ENCODE assay signal across 18 cellular contexts in genomic region chr9:129815278-129815677, GRCh38. TPM values are rescaled to one million over a fixed set of nuclear protein-coding genes. Genes with fewer than 3 reads are reported as not detected.
DNase-seq lines count a peak whose midpoint lies in the region; ATAC-seq, FAIRE-seq and TF ChIP-seq lines count a peak whose summit lies in the region.
"Had no signal": no experiment of that assay in that cellular context is flagged by ENCODE, and none has a peak within 500 bp of the region (broad histone marks: within the 10 kb centered on the region; RNA-seq: fewer than 3 reads in every experiment).

No MANE protein-coding gene starts in this region.

- H4K91ac ChIP-seq in neuronal stem cell (ENCODE audit: low read depth, low read length, poor library complexity), result no peak overlapping the region

- H3K4me3 ChIP-seq in GM23338 (no peak overlapping the region), K562 (no peak overlapping the region), neuronal stem cell (ENCODE audit: low read length in 2 of 2) (peak overlapping the region in 1 of 2 donors; percentile 37)
- H3K4me3 ChIP-seq: Peyer's patch, SK-N-MC had no signal

- CTCF ChIA-PET in CD4-positive, alpha-beta T cell (lab: Charles Lee), result no interaction called here
- CTCF ChIA-PET in K562 (lab: Yijun Ruan, JAX; ENCODE audit: low intra/inter-chr PET ratio), result no interaction called here

- no peaks in the 10 kb centered on the region for H3K27me3 ChIP-seq in CD4-positive, alpha-beta T cell (ENCODE audit: control insufficient read depth, insufficient read depth, low read length)
- H3K27me3 ChIP-seq in GM23338 (ENCODE audit: insufficient read depth) (no peaks in the 10 kb centered on the region), K562 (ENCODE audit: control insufficient read depth in 2 of 2, insufficient read depth in 2 of 2, low read length in 2 of 2) (no peaks in the 10 kb centered on the region), neuronal stem cell (ENCODE audit: control insufficient read depth in 3 of 3, insufficient read depth in 3 of 3, low read depth in 1 of 3, low read length in 3 of 3) (no peaks in the 10 kb centered on the region)
- H3K27me3 ChIP-seq: Peyer's patch had no signal

- no peak overlapping the region for H2BK12ac ChIP-seq in neuronal stem cell (ENCODE audit: low read length)

- H3K23ac ChIP-seq in neuronal stem cell (ENCODE audit: low read depth, low read length, poor library complexity), result peak overlapping the region; percentile 58

- peaks cover 79% of the 10 kb centered on the region for H3K36me3 Mint-ChIP-seq in CD4-positive, alpha-beta T cell (ENCODE audit: low read depth)
- peaks cover 62% of the 10 kb centered on the region for H3K36me3 Mint-ChIP-seq in GM23338 (ENCODE audit: low read depth)

- H2BK5ac ChIP-seq in neuronal stem cell (ENCODE audit: low read length), result no peak overlapping the region

- 89% methylated on average over 11 of the region's 11 CpGs for WGBS in K562 (ENCODE audit: insufficient coverage, low coverage, missing lambda C conversion rate)
- WGBS in neuronal stem cell (ENCODE audit: extremely low coverage in 2 of 2, insufficient read length in 2 of 2, insufficient replicate concordance in 1 of 2), 2 donors, result no CpG with 5 or more reads among the region's 11 CpGs

- in situ Hi-C loops in K562 (cut with MboI), result no loop called here

- POLR2A ChIA-PET in CD4-positive, alpha-beta T cell (lab: Charles Lee), result no interaction called here
- POLR2A ChIA-PET in K562 (lab: Yijun Ruan, JAX), result no interaction called here

- H3K36me3 ChIP-seq in GM23338 (ENCODE audit: insufficient read depth) (peaks cover 7% of the 10 kb centered on the region; the same call in 1 of the 2 replicates), K562 (ENCODE audit: control insufficient read depth, insufficient read depth, low read length) (peaks cover 84% of the 10 kb centered on the region), neuronal stem cell (replicated peaks in 1 of 2; ENCODE audit: control insufficient read depth in 2 of 2, insufficient read depth in 2 of 2, low read length in 2 of 2) (peaks cover 43 to 88% of the 10 kb centered on the region in 2 donors)

- H3K4me1 ChIP-seq in GM23338 (ENCODE audit: insufficient read depth) (no peaks in the 10 kb centered on the region), K562 (replicated peaks in 1 of 2; ENCODE audit: control insufficient read depth in 2 of 2, insufficient read depth in 2 of 2, low read length in 2 of 2) (peaks cover 4 to 13% of the 10 kb centered on the region in 2 experiments; a peak in 3 of 5 replicates), neuronal stem cell (ENCODE audit: control insufficient read depth in 2 of 2, insufficient read depth in 1 of 2, low read depth in 1 of 2, low read length in 2 of 2) (no peaks in the 10 kb centered on the region)

- H4K8ac ChIP-seq in neuronal stem cell (ENCODE audit: low read depth, low read length), result no peak overlapping the region

- H3K9ac ChIP-seq in K562 (ENCODE audit: insufficient read depth in 1 of 2, low read depth in 2 of 2, low read length in 2 of 2), result peak overlapping the region in 1 of 2 experiments; percentile 77; a peak in 2 of 4 replicates
- peak overlapping the region; percentile 50 for H3K9ac ChIP-seq in neuronal stem cell (ENCODE audit: low read depth, low read length, poor library complexity)

- no peak for TF ChIP-seq RAD21 in K562 (CRISPR knock-in tag; conservative IDR thresholded peaks at IDR 0.05 in 1 of 2, IDR thresholded peaks at IDR 0.05 in 1 of 2)

- H3K27ac ChIP-seq in CD4-positive, alpha-beta T cell (ENCODE audit: low read depth, low read length), result no peak overlapping the region
- no peak overlapping the region for H3K27ac ChIP-seq in GM23338 (ENCODE audit: low read depth)
- H3K27ac ChIP-seq in K562 (ENCODE audit: extremely low read depth, low read depth, low read length), result no peak overlapping the region; the same call in 2 of the 3 replicates
- H3K27ac ChIP-seq in neuronal stem cell (replicated peaks; ENCODE audit: low read length), result no peak overlapping the region
- H3K27ac ChIP-seq: Peyer's patch, SK-N-MC had no signal

- no peaks in the 10 kb centered on the region for H3K27me3 Mint-ChIP-seq in CD4-positive, alpha-beta T cell
- peaks cover 12% of the 10 kb centered on the region for H3K27me3 Mint-ChIP-seq in GM23338 (ENCODE audit: insufficient read depth, low read depth, poor library complexity)

- H3K9me3 Mint-ChIP-seq in CD4-positive, alpha-beta T cell, result no peaks in the 10 kb centered on the region
- no peaks in the 10 kb centered on the region for H3K9me3 Mint-ChIP-seq in GM23338

- no peak overlapping the region for H3K18ac ChIP-seq in neuronal stem cell (ENCODE audit: low read length)

- H3K79me1 ChIP-seq in neuronal stem cell (ENCODE audit: low read depth, low read length), result peaks cover 5% of the 10 kb centered on the region

- H3K4ac ChIP-seq in neuronal stem cell (ENCODE audit: low read length), result no peak overlapping the region

- no peak overlapping the region for H2AK5ac ChIP-seq in neuronal stem cell (ENCODE audit: low read depth, low read length)

- H3K4me3 Mint-ChIP-seq in CD4-positive, alpha-beta T cell, result no peak overlapping the region
- H3K4me3 Mint-ChIP-seq in GM23338, result no peak overlapping the region

- H3K27ac Mint-ChIP-seq in CD4-positive, alpha-beta T cell, result peak overlapping the region; percentile 20
- H3K27ac Mint-ChIP-seq in GM23338, result peak overlapping the region; percentile 50; the same call in 1 of the 2 replicates

- peaks cover 33% of the 10 kb centered on the region for H3K4me1 Mint-ChIP-seq in CD4-positive, alpha-beta T cell (ENCODE audit: low read depth)
- no peaks in the 10 kb centered on the region for H3K4me1 Mint-ChIP-seq in GM23338

- peaks cover 18% of the 10 kb centered on the region; the same call in 1 of the 2 replicates for H3F3A ChIP-seq in GM23338 (replicated peaks; ENCODE audit: low read depth)

- no peak for FAIRE-seq in K562 (lab: Jason Lieb, UNC)
- FAIRE-seq: G401.6 had no signal

- H3K4me2 ChIP-seq in GM23338 (no peak overlapping the region), K562 (ENCODE audit: insufficient read depth, low read length) (no peak overlapping the region), neuronal stem cell (ENCODE audit: insufficient read depth, low read length, poor library complexity, severe bottlenecking) (no peak overlapping the region)

- no peak overlapping the region for H3K14ac ChIP-seq in neuronal stem cell (ENCODE audit: low read length)

- H2BK120ac ChIP-seq in neuronal stem cell (ENCODE audit: low read depth, low read length), result no peak overlapping the region

- no peaks in the 10 kb centered on the region for H3K9me1 ChIP-seq in K562 (ENCODE audit: control insufficient read depth, insufficient read depth, low read length)

- no peak for ATAC-seq in CD4-positive, alpha-beta T cell (ENCODE audit: poor library complexity)
- ATAC-seq in GM23338, result no peak
- ATAC-seq in K562, result no peak; the same call in 2 of the 3 replicates
- ATAC-seq in HG03469 (IDR thresholded peaks at IDR 0.05; ENCODE audit: unreplicated experiment), result no peak
- ATAC-seq in HG02588 (IDR thresholded peaks at IDR 0.05; ENCODE audit: unreplicated experiment), result no peak
- ATAC-seq: Right ventricle myocardium inferior had no signal

- no peaks in the 10 kb centered on the region for H3K9me3 ChIP-seq in CD4-positive, alpha-beta T cell (ENCODE audit: control insufficient read depth, low read length)
- H3K9me3 ChIP-seq in K562 (replicated peaks; ENCODE audit: control insufficient read depth, insufficient read depth, low read depth, low read length) (no peaks in the 10 kb centered on the region), neuronal stem cell (replicated peaks in 1 of 2; ENCODE audit: control insufficient read depth in 2 of 2, insufficient read depth in 1 of 2, low read depth in 1 of 2, low read length in 2 of 2) (no peaks in the 10 kb centered on the region)
- H3K9me3 ChIP-seq: Peyer's patch had no signal

- DNase-seq in CD4-positive, alpha-beta T cell, result no peak
- DNase-seq in GM23338 (ENCODE audit: low spot score), result no peak
- DNase-seq in K562 (ENCODE audit: extremely low read depth in 1 of 4, low spot score in 3 of 4), result no peak
- no peak for DNase-seq in neuronal stem cell (ENCODE audit: low spot score)
- no peak for DNase-seq in NCI-H1694 (lab: John Stamatoyannopoulos, UW)
- no peak for DNase-seq in activated CD8-positive, alpha-beta memory T cell treated with anti-CD3 and anti-CD28 coated beads for 24 hours
- DNase-seq: ACHN; C1 segment of cervical spinal cord; KBM-7; NCI-H1105; NCI-H1694 treated with DMSO at 0.1 percent for 48 hours; NK-92 treated with Interleukin-12 subunit alpha and Interleukin-12 subunit beta, amount 100 ng/mL, for 24 hours; Peyer's patch had no signal

- peaks cover 8% of the 10 kb centered on the region for H3K79me2 ChIP-seq in GM23338 (replicated peaks; ENCODE audit: insufficient read depth)
- peaks cover under 1% of the 10 kb centered on the region; the same call in 1 of the 3 replicates for H3K79me2 ChIP-seq in K562 (ENCODE audit: control insufficient read depth, insufficient read depth, low read length)

- H3K9me2 ChIP-seq in GM23338 (ENCODE audit: insufficient read depth), result no peaks in the 10 kb centered on the region

- no TSS peak for BruUV-seq in K562 (replicated peaks; lab: Mats Ljungman, UMichigan)

- H2AFZ ChIP-seq in GM23338 (no peak overlapping the region), K562 (ENCODE audit: low read depth, low read length) (no peak overlapping the region), neuronal stem cell (ENCODE audit: low read length) (no peak overlapping the region)

- TF ChIP-seq CTCF in CD4-positive, alpha-beta T cell (IDR thresholded peaks at IDR 0.05), result no peak
- no peak for TF ChIP-seq CTCF in GM23338 (conservative IDR thresholded peaks at IDR 0.05; ENCODE audit: low read depth in 2 of 2)
- no peak for TF ChIP-seq CTCF in K562 (IDR thresholded peaks at IDR 0.05 in 2 of 3, conservative IDR thresholded peaks at IDR 0.05 in 1 of 3; ENCODE audit: insufficient read depth in 2 of 3, low read depth in 1 of 3, low read length in 3 of 3)

- H2BK15ac ChIP-seq in neuronal stem cell (ENCODE audit: low read length), result no peak overlapping the region

- no peak for TF ChIP-seq EP300 in K562 (IDR thresholded peaks at IDR 0.05; ENCODE audit: low read length)

- TF ChIP-seq POLR2A in K562 (conservative IDR thresholded peaks at IDR 0.05), result no peak

- intact Hi-C loops in CD4-positive, alpha-beta T cell (cut with DNase I, micrococcal nuclease), result no loop called here
- intact Hi-C loops in K562 (cut with micrococcal nuclease), result no loop called here

- H4K20me1 ChIP-seq in GM23338 (replicated peaks; ENCODE audit: insufficient read depth) (peaks cover 15% of the 10 kb centered on the region), K562 (replicated peaks; ENCODE audit: control insufficient read depth, insufficient read depth, low read length) (peaks cover 8% of the 10 kb centered on the region)

RNA-seq across cellular contexts. Expression of gene TOR1A, which starts 8.7 kb away (rescaled TPM):
- total RNA-seq in CD4-positive, alpha-beta T cell, result 10 to 100 TPM; 12.6 to 13.9 TPM
- 33.9 and 45.7 TPM in 2 replicates for total RNA-seq in GM23338 (2014; rRNA removed; shearing (Covaris generic))
- 23.6 and 24.2 TPM in 2 replicates for polyA plus RNA-seq in GM23338 (2016; fragmentation: Nextera tagmentation; extraction: Ambion mirVana)
- total RNA-seq in K562 (2011; cell fraction: chromatin; rRNA removed; ENCODE audit: low replicate concordance), result 109 and 165 TPM in 2 replicates
- 107 and 123 TPM in 2 replicates for total RNA-seq in K562 (2011; cell fraction: nucleolus; rRNA removed)
- 121 and 138 TPM in 2 replicates for total RNA-seq in K562 (2011; cell fraction: nucleoplasm; rRNA removed)
- total RNA-seq in K562 (2014; rRNA removed), result 44.4 and 46.0 TPM in 2 replicates
- total RNA-seq in K562 (2014; rRNA removed; fragmentation: Illumina TruSeq; extraction: Trizol), result 39.9 and 45.9 TPM in 2 replicates
- 54.3 and 55.5 TPM in 2 replicates for total RNA-seq in K562 (2015; rRNA removed; fragmentation: Illumina TruSeq; extraction: Trizol)
- 49.5 and 51.3 TPM in 2 replicates for total RNA-seq in K562 (2021)
- 74.8 and 85.8 TPM in 2 replicates for polyA plus RNA-seq in K562 (2011; rRNA removed)
- polyA plus RNA-seq in K562 (2011; cell fraction: cytosol; rRNA removed), result 67.0 and 76.5 TPM in 2 replicates
- polyA plus RNA-seq in K562 (2011; cell fraction: nucleus; rRNA removed), result 41.7 and 44.0 TPM in 2 replicates
- polyA plus RNA-seq in K562 (2012), result 55.0 and 59.0 TPM in 2 replicates
- 68.9 and 74.0 TPM in 2 replicates for polyA plus RNA-seq in K562 (2014; fragmentation: Illumina TruSeq; extraction: Trizol)
- 1 to 10 TPM; 4.5 to 9.9 TPM for polyA plus RNA-seq in K562 (2014; fragmentation: Nextera tagmentation; extraction: Ambion mirVana)
- 67.9 and 74.7 TPM in 2 replicates for polyA plus RNA-seq in K562 (2014; rRNA removed)
- polyA minus RNA-seq in K562 (2011; rRNA and poly(A)+ RNA removed), result 56.3 and 66.1 TPM in 2 replicates
- 27.0 and 29.2 TPM in 2 replicates for polyA minus RNA-seq in K562 (2011; cell fraction: cytosol; rRNA and poly(A)+ RNA removed)
- 23.3 and 34.1 TPM in 2 replicates for polyA minus RNA-seq in K562 (2011; cell fraction: nucleus; rRNA and poly(A)+ RNA removed)
- 28.2 TPM for polyA plus RNA-seq in neuronal stem cell (2013, experiment 1 of 2)
- 27.2 TPM for polyA plus RNA-seq in neuronal stem cell (2013, experiment 2 of 2)

RNA-seq across cellular contexts. Expression of gene TOR1B, which starts 12.3 kb away (rescaled TPM):
- 10 to 100 TPM; 13.4 to 15.1 TPM for total RNA-seq in CD4-positive, alpha-beta T cell
- total RNA-seq in GM23338 (2014; rRNA removed; shearing (Covaris generic)), result 36.2 and 42.4 TPM in 2 replicates
- 8.8 and 10.6 TPM in 2 replicates for polyA plus RNA-seq in GM23338 (2016; fragmentation: Nextera tagmentation; extraction: Ambion mirVana)
- total RNA-seq in K562 (2011; cell fraction: chromatin; rRNA removed; ENCODE audit: low replicate concordance), result 77.2 and 131 TPM in 2 replicates
- 102 and 116 TPM in 2 replicates for total RNA-seq in K562 (2011; cell fraction: nucleolus; rRNA removed)
- 91.4 and 101 TPM in 2 replicates for total RNA-seq in K562 (2011; cell fraction: nucleoplasm; rRNA removed)
- 21.5 and 24.5 TPM in 2 replicates for total RNA-seq in K562 (2014; rRNA removed)
- 23.4 and 23.9 TPM in 2 replicates for total RNA-seq in K562 (2014; rRNA removed; fragmentation: Illumina TruSeq; extraction: Trizol)
- 23.7 and 25.4 TPM in 2 replicates for total RNA-seq in K562 (2015; rRNA removed; fragmentation: Illumina TruSeq; extraction: Trizol)
- total RNA-seq in K562 (2021), result 28.6 and 28.7 TPM in 2 replicates
- polyA plus RNA-seq in K562 (2011; rRNA removed), result 28.9 and 36.5 TPM in 2 replicates
- polyA plus RNA-seq in K562 (2011; cell fraction: cytosol; rRNA removed), result 28.1 and 29.3 TPM in 2 replicates
- polyA plus RNA-seq in K562 (2011; cell fraction: nucleus; rRNA removed), result 23.9 and 27.6 TPM in 2 replicates
- 19.3 and 22.5 TPM in 2 replicates for polyA plus RNA-seq in K562 (2012)
- polyA plus RNA-seq in K562 (2014; fragmentation: Illumina TruSeq; extraction: Trizol), result 24.6 and 27.0 TPM in 2 replicates
- polyA plus RNA-seq in K562 (2014; fragmentation: Nextera tagmentation; extraction: Ambion mirVana), result 1 to 10 TPM; 4.2 to 6.9 TPM
- polyA plus RNA-seq in K562 (2014; rRNA removed), result 28.1 and 29.2 TPM in 2 replicates
- 27.4 and 40.5 TPM in 2 replicates for polyA minus RNA-seq in K562 (2011; rRNA and poly(A)+ RNA removed)
- polyA minus RNA-seq in K562 (2011; cell fraction: cytosol; rRNA and poly(A)+ RNA removed), result 11.3 and 14.8 TPM in 2 replicates
- polyA minus RNA-seq in K562 (2011; cell fraction: nucleus; rRNA and poly(A)+ RNA removed), result 19.0 and 21.8 TPM in 2 replicates
- polyA plus RNA-seq in neuronal stem cell (2013, experiment 1 of 2), result 7.8 TPM
- polyA plus RNA-seq in neuronal stem cell (2013, experiment 2 of 2), result 9.0 TPM

RNA-seq across cellular contexts. Expression of gene C9orf78, which starts 19.8 kb away (rescaled TPM):
- 100 to 1,000 TPM; 145 to 159 TPM for total RNA-seq in CD4-positive, alpha-beta T cell
- 34.4 and 46.1 TPM in 2 replicates for total RNA-seq in GM23338 (2014; rRNA removed; shearing (Covaris generic))
- polyA plus RNA-seq in GM23338 (2016; fragmentation: Nextera tagmentation; extraction: Ambion mirVana), result 72.8 and 84.6 TPM in 2 replicates
- 68.6 and 74.7 TPM in 2 replicates for total RNA-seq in K562 (2011; cell fraction: chromatin; rRNA removed; ENCODE audit: low replicate concordance)
- total RNA-seq in K562 (2011; cell fraction: nucleolus; rRNA removed), result 46.6 and 51.7 TPM in 2 replicates
- 66.1 and 96.3 TPM in 2 replicates for total RNA-seq in K562 (2011; cell fraction: nucleoplasm; rRNA removed)
- 196 and 199 TPM in 2 replicates for total RNA-seq in K562 (2014; rRNA removed)
- total RNA-seq in K562 (2014; rRNA removed; fragmentation: Illumina TruSeq; extraction: Trizol), result 199 and 240 TPM in 2 replicates
- 220 and 223 TPM in 2 replicates for total RNA-seq in K562 (2015; rRNA removed; fragmentation: Illumina TruSeq; extraction: Trizol)
- 89.0 and 94.6 TPM in 2 replicates for total RNA-seq in K562 (2021)
- polyA plus RNA-seq in K562 (2011; rRNA removed), result 109 and 202 TPM in 2 replicates
- 59.0 and 71.4 TPM in 2 replicates for polyA plus RNA-seq in K562 (2011; cell fraction: cytosol; rRNA removed)
- polyA plus RNA-seq in K562 (2011; cell fraction: nucleus; rRNA removed), result 17.0 and 17.5 TPM in 2 replicates
- polyA plus RNA-seq in K562 (2012), result 93.6 and 169 TPM in 2 replicates
- 210 and 222 TPM in 2 replicates for polyA plus RNA-seq in K562 (2014; fragmentation: Illumina TruSeq; extraction: Trizol)
- 100 to 1,000 TPM; 132 to 266 TPM for polyA plus RNA-seq in K562 (2014; fragmentation: Nextera tagmentation; extraction: Ambion mirVana)
- polyA plus RNA-seq in K562 (2014; rRNA removed), result 228 and 240 TPM in 2 replicates
- polyA minus RNA-seq in K562 (2011; rRNA and poly(A)+ RNA removed), result 131 and 142 TPM in 2 replicates
- polyA minus RNA-seq in K562 (2011; cell fraction: cytosol; rRNA and poly(A)+ RNA removed), result 32.3 and 42.4 TPM in 2 replicates
- 14.0 and 19.8 TPM in 2 replicates for polyA minus RNA-seq in K562 (2011; cell fraction: nucleus; rRNA and poly(A)+ RNA removed)
- 37.6 TPM for polyA plus RNA-seq in neuronal stem cell (2013, experiment 1 of 2)
- 36.0 TPM for polyA plus RNA-seq in neuronal stem cell (2013, experiment 2 of 2)

RNA-seq across cellular contexts. Expression of gene USP20, which starts 20.0 kb away (rescaled TPM):
- 10 to 100 TPM; 80.4 to 80.9 TPM for total RNA-seq in CD4-positive, alpha-beta T cell
- total RNA-seq in GM23338 (2014; rRNA removed; shearing (Covaris generic)), result 12.0 and 13.0 TPM in 2 replicates
- polyA plus RNA-seq in GM23338 (2016; fragmentation: Nextera tagmentation; extraction: Ambion mirVana) (9.9 and 10.4 TPM in 2 replicates), K562 (2011; rRNA removed) (54.6 and 81.2 TPM in 2 replicates), K562 (2014; fragmentation: Illumina TruSeq; extraction: Trizol) (49.1 and 76.2 TPM in 2 replicates), K562 (2014; fragmentation: Nextera tagmentation; extraction: Ambion mirVana) (1 to 10 TPM; 1.9 to 3.2 TPM), K562 (2014; rRNA removed) (103 and 104 TPM in 2 replicates)
- total RNA-seq in K562 (2011; cell fraction: chromatin; rRNA removed; ENCODE audit: low replicate concordance), result 152 and 399 TPM in 2 replicates
- total RNA-seq in K562 (2011; cell fraction: nucleolus; rRNA removed), result 296 and 299 TPM in 2 replicates
- 160 and 192 TPM in 2 replicates for total RNA-seq in K562 (2011; cell fraction: nucleoplasm; rRNA removed)
- total RNA-seq in K562 (2014; rRNA removed) (77.0 and 115 TPM in 2 replicates), K562 (2014; rRNA removed; fragmentation: Illumina TruSeq; extraction: Trizol) (20.6 and 22.0 TPM in 2 replicates), K562 (2015; rRNA removed; fragmentation: Illumina TruSeq; extraction: Trizol) (41.3 and 44.8 TPM in 2 replicates), K562 (2021) (119 and 136 TPM in 2 replicates)
- 64.8 and 118 TPM in 2 replicates for polyA plus RNA-seq in K562 (2011; cell fraction: cytosol; rRNA removed)
- polyA plus RNA-seq in K562 (2011; cell fraction: nucleus; rRNA removed), result 369 and 565 TPM in 2 replicates
- 82.0 and 122 TPM in 2 replicates for polyA plus RNA-seq in K562 (2012)
- polyA minus RNA-seq in K562 (2011; rRNA and poly(A)+ RNA removed), result 25.8 and 37.9 TPM in 2 replicates
- polyA minus RNA-seq in K562 (2011; cell fraction: cytosol; rRNA and poly(A)+ RNA removed), result 39.3 and 57.6 TPM in 2 replicates
- polyA minus RNA-seq in K562 (2011; cell fraction: nucleus; rRNA and poly(A)+ RNA removed), result 82.0 and 96.4 TPM in 2 replicates
- polyA plus RNA-seq in neuronal stem cell (2013, experiment 1 of 2), result 11.8 TPM
- 10.9 TPM for polyA plus RNA-seq in neuronal stem cell (2013, experiment 2 of 2)
